18 cellular contexts compared by ENCODE assay signal in the genomic region with DNA sequence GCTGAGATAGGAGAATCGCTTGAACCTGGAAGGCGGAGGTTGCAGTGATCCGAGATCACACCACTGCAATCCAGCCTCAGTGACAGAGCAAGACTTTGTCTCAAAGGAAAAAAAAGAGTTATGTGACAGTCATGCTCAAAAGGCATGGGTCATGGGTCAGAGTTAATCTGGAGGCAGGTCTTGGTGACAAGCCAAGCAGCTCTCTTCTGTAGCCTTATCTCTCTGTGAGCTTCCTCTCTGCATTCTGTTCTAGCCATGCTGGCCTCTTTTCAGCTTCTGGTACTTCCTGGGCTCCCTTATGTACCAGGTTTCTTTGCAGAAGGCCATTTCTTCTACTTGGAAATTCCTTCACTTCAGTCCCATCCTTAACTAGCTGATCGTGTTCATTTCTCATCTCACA.
A peak's percentile ranks its signal among the peaks of the same experiment; 100 is the strongest.
DNase-seq lines count a peak whose midpoint lies in the region; ATAC-seq, FAIRE-seq and TF ChIP-seq lines count a peak whose summit lies in the region.
"Had no signal": no experiment of that assay in that cellular context is flagged by ENCODE, and none has a peak within 500 bp of the region (broad histone marks: within the 10 kb centered on the region; RNA-seq: fewer than 3 reads in every experiment).

No MANE protein-coding gene starts in this region.

- H3K4me3 ChIP-seq in K562 = no peak overlapping the region
- H3K4me3 ChIP-seq in right cardiac atrium (ENCODE audit: low read length) = no peak overlapping the region
- H3K4me3 ChIP-seq: BLaER1, GM23248 had no signal

- no TSS peak for BruUV-seq in K562 (replicated peaks; lab: Mats Ljungman, UMichigan)

- intact Hi-C loops in K562 (cut with micrococcal nuclease) (loop anchor here (10.0 kb wide), 1 partner anchor 190 kb away; no protein-coding TSS in a partner anchor), right cardiac atrium (cut with DNase I) (loop anchor here in 1 of 4 donors (10.0 kb wide), 2 partner anchors 140 to 190 kb away; no protein-coding TSS in a partner anchor)

- FAIRE-seq in K562 (lab: Jason Lieb, UNC) (no peak), RCC 7860 (lab: Jason Lieb, UNC) (no peak)
- FAIRE-seq: A204.1, D721Med, GM19239 had no signal

- no peak; the same call in 2 of the 3 replicates for ATAC-seq in K562
- ATAC-seq in right cardiac atrium = peak; percentile 53 to 73
- ATAC-seq in HG03159 (IDR thresholded peaks at IDR 0.05; ENCODE audit: unreplicated experiment) = no peak
- no peak for ATAC-seq in HG03108 (IDR thresholded peaks at IDR 0.05; ENCODE audit: unreplicated experiment)
- ATAC-seq: PC-3 had no signal

- H3K36me3 ChIP-seq in K562 (ENCODE audit: control insufficient read depth, insufficient read depth, low read length) = no peaks in the 10 kb centered on the region
- H3K36me3 ChIP-seq: BLaER1 had no signal

- CTCF ChIA-PET in K562 (lab: Yijun Ruan, JAX; ENCODE audit: low intra/inter-chr PET ratio) = no interaction called here

- no peak overlapping the region for H2AFZ ChIP-seq in K562 (ENCODE audit: low read depth, low read length)
- H2AFZ ChIP-seq: GM23248 had no signal

- peak; percentile 20 for DNase-seq in CMK (ENCODE audit: low read depth)
- DNase-seq in OCI-M1 (lab: John Stamatoyannopoulos, UW) = peak; percentile 48
- peak in 1 of 4 experiments; percentile 9 for DNase-seq in K562 (ENCODE audit: extremely low read depth in 1 of 4, low spot score in 3 of 4)
- no peak for DNase-seq in right cardiac atrium
- DNase-seq in RCC 7860 (ENCODE audit: low spot score) = no peak
- no peak for DNase-seq in caudate nucleus (lab: John Stamatoyannopoulos, UW)
- DNase-seq: GM23248, NCI-H187, NCI-H2081 treated with DMSO at 0.1 percent for 48 hours, NCI-H2171, NCI-H345 had no signal

- H3K27ac ChIP-seq in K562 (ENCODE audit: extremely low read depth, low read depth, low read length) = no peak overlapping the region
- H3K27ac ChIP-seq in right cardiac atrium (ENCODE audit: low read length) = no peak overlapping the region
- no peak overlapping the region for H3K27ac ChIP-seq in caudate nucleus (ENCODE audit: low read depth, low read length)
- H3K27ac ChIP-seq: BLaER1, GM23248 had no signal

- H3K27me3 ChIP-seq in K562 (ENCODE audit: control insufficient read depth in 2 of 2, insufficient read depth in 2 of 2, low read length in 2 of 2) (no peaks in the 10 kb centered on the region), right cardiac atrium (ENCODE audit: control insufficient read depth, insufficient read depth) (no peaks in the 10 kb centered on the region)
- H3K27me3 ChIP-seq: BLaER1 had no signal

- no peak for TF ChIP-seq EP300 in K562 (IDR thresholded peaks at IDR 0.05; ENCODE audit: low read length)

- H3K4me2 ChIP-seq in K562 (ENCODE audit: insufficient read depth, low read length) = no peak overlapping the region
- H3K4me2 ChIP-seq: BLaER1 had no signal

- in situ Hi-C loops in K562 (cut with MboI) = no loop called here

- H3K9me1 ChIP-seq in K562 (ENCODE audit: control insufficient read depth, insufficient read depth, low read length) = no peaks in the 10 kb centered on the region

- H3K4me1 ChIP-seq in K562 (replicated peaks in 1 of 2; ENCODE audit: control insufficient read depth in 2 of 2, insufficient read depth in 2 of 2, low read length in 2 of 2) (no peaks in the 10 kb centered on the region), right cardiac atrium (ENCODE audit: control insufficient read depth, insufficient read depth, low read length) (no peaks in the 10 kb centered on the region)
- H3K4me1 ChIP-seq: BLaER1 had no signal

- TF ChIP-seq CTCF in K562 (IDR thresholded peaks at IDR 0.05 in 2 of 3, conservative IDR thresholded peaks at IDR 0.05 in 1 of 3; ENCODE audit: insufficient read depth in 2 of 3, low read depth in 1 of 3, low read length in 3 of 3) = no peak

- no peak for TF ChIP-seq RAD21 in K562 (CRISPR knock-in tag; conservative IDR thresholded peaks at IDR 0.05 in 1 of 2, IDR thresholded peaks at IDR 0.05 in 1 of 2)

- no peaks in the 10 kb centered on the region for H3K9me3 ChIP-seq in K562 (replicated peaks; ENCODE audit: control insufficient read depth, insufficient read depth, low read depth, low read length)
- H3K9me3 ChIP-seq in right cardiac atrium (ENCODE audit: control insufficient read depth, low read length) = peaks cover 2% of the 10 kb centered on the region

- no peak overlapping the region for H3K9ac ChIP-seq in K562 (ENCODE audit: insufficient read depth in 1 of 2, low read depth in 2 of 2, low read length in 2 of 2)
- H3K9ac ChIP-seq: BLaER1, GM23248 had no signal

- no peak for TF ChIP-seq POLR2A in K562 (conservative IDR thresholded peaks at IDR 0.05)

- no peaks in the 10 kb centered on the region for H3K79me2 ChIP-seq in K562 (ENCODE audit: control insufficient read depth, insufficient read depth, low read length)

- 3% methylated on average over 4 of the region's 4 CpGs for WGBS in K562 (ENCODE audit: insufficient coverage, low coverage, missing lambda C conversion rate)
- WGBS in right cardiac atrium = 80% methylated on average over 4 of the region's 4 CpGs

- POLR2A ChIA-PET in K562 (lab: Yijun Ruan, JAX) = interaction anchor here (1.4 kb wide), 1 partner anchor 17 kb away, joined by 3 read pairs; no protein-coding TSS in a partner anchor

- H4K20me1 ChIP-seq in K562 (replicated peaks; ENCODE audit: control insufficient read depth, insufficient read depth, low read length) = no peaks in the 10 kb centered on the region
- H4K20me1 ChIP-seq: BLaER1 had no signal

TF ChIP-seq in K562, 482 proteins besides CTCF, POLR2A, EP300 and RAD21:
- TF ChIP-seq NR2C1 (IDR thresholded peaks at IDR 0.05) (0 out of 2 replicates have a peak, but pooled peaks have one; percentile 29), NR2C1 (tag; IDR thresholded peaks at IDR 0.05) (peak; percentile 56), TCFL5 (CRISPR knock-in tag; conservative IDR thresholded peaks at IDR 0.05) (no peak), NR2C2 (CRISPR knock-in tag; IDR thresholded peaks at IDR 0.05) (no peak), NR2C2 (tag; IDR thresholded peaks at IDR 0.05) (peak; percentile 19; the same call in 1 of the 2 replicates)

Comparison
In these comparisons a context has a peak if more than half of its experiments do, and no peak if none do; other contexts are left out.
1. DNase-seq: peak in CMK (single experiment) and OCI-M1 (single experiment); none in right cardiac atrium (0 of 3), RCC 7860 (single experiment) and caudate nucleus (0 of 61).
2. ATAC-seq: peak in right cardiac atrium (2 of 2); none in K562 (single experiment), HG03159 (single experiment) and HG03108 (single experiment).